In genomic region chr1:15584489-15585363, GRCh38 we compare ENCODE assay signal across 8 cellular contexts. TPM values are rescaled to one million over a fixed set of nuclear protein-coding genes. Genes with fewer than 3 reads are reported as not detected.
A peak's percentile ranks its signal among the peaks of the same experiment; 100 is the strongest.
DNase-seq lines count a peak whose midpoint lies in the region; ATAC-seq, FAIRE-seq and TF ChIP-seq lines count a peak whose summit lies in the region.

TSS of gene AGMAT (minus strand) at chr1:15585051. CDS start at chr1:15584967, 84 bp downstream.

- H3K4me1 ChIP-seq in K562 (replicated peaks in 1 of 2; ENCODE audit: control insufficient read depth in 2 of 2, insufficient read depth in 2 of 2, low read length in 2 of 2), result peaks cover 0 to 8% of the 10 kb centered on the region in 2 experiments; a peak in 1 of 5 replicates

- H3K9me3 ChIP-seq in K562 (replicated peaks; ENCODE audit: control insufficient read depth, insufficient read depth, low read depth, low read length), result 0 out of 2 replicates have a peak, but pooled peaks cover 4% of the 10 kb centered on the region

- no peak for FAIRE-seq in K562 (lab: Jason Lieb, UNC)

- H3K27ac ChIP-seq in K562 (ENCODE audit: extremely low read depth, low read depth, low read length), result no peak within 1 kb of the TSS

- H3K9me3 Mint-ChIP-seq in T-helper 2 cell treated with Interferon-gamma antibody and Interleukin-4, amounts not matched to agents 5 μg/mL and 100 μg/mL, for 36 hours, result no peaks in the 10 kb centered on the region

- WGBS in K562 (ENCODE audit: insufficient coverage, low coverage, missing lambda C conversion rate), result 59% methylated on average over 35 of the region's 68 CpGs

- POLR2A ChIA-PET in K562 (lab: Yijun Ruan, JAX), result interaction anchor here (1.3 kb wide), 1 partner anchor 14 kb away, joined by 3 read pairs; no protein-coding TSS in a partner anchor

- no peaks in the 10 kb centered on the region for H3K27me3 Mint-ChIP-seq in T-helper 2 cell treated with Interferon-gamma antibody and Interleukin-4, amounts not matched to agents 5 μg/mL and 100 μg/mL, for 36 hours (ENCODE audit: low read depth)

- TF ChIP-seq RAD21 in K562 (CRISPR knock-in tag; conservative IDR thresholded peaks at IDR 0.05 in 1 of 2, IDR thresholded peaks at IDR 0.05 in 1 of 2), result no peak

- H3K4me3 ChIP-seq in K562, result no peak within 1 kb of the TSS
- peak within 1 kb of the TSS; percentile 45 for H3K4me3 ChIP-seq in kidney epithelial cell (ENCODE audit: low read depth, low read length)

- no peak within 1 kb of the TSS for H3K4me2 ChIP-seq in K562 (ENCODE audit: insufficient read depth, low read length)

- no peaks in the 10 kb centered on the region for H3K9me1 ChIP-seq in K562 (ENCODE audit: control insufficient read depth, insufficient read depth, low read length)

- H2AFZ ChIP-seq in K562 (ENCODE audit: low read depth, low read length), result no peak within 1 kb of the TSS

- no TSS peak for BruUV-seq in K562 (replicated peaks; lab: Mats Ljungman, UMichigan)

- ATAC-seq in HG03159 (IDR thresholded peaks at IDR 0.05; ENCODE audit: unreplicated experiment) (peak; percentile 58), K562 (no peak)

- CTCF ChIA-PET in K562 (lab: Yijun Ruan, JAX; ENCODE audit: low intra/inter-chr PET ratio), result no interaction called here

- peak within 1 kb of the TSS; percentile 87 for H3K4me3 Mint-ChIP-seq in T-helper 2 cell treated with Interferon-gamma antibody and Interleukin-4, amounts not matched to agents 5 μg/mL and 100 μg/mL, for 36 hours

- H3K9ac ChIP-seq in K562 (ENCODE audit: insufficient read depth in 1 of 2, low read depth in 2 of 2, low read length in 2 of 2), result no peak within 1 kb of the TSS

- in situ Hi-C loops in GM13977 (cut with MboI; ENCODE audit: low pct_unique_long_range_greater_than_20kb, low sequenced_read_pairs, unreplicated experiment), result no loop called here
- in situ Hi-C loops in K562 (cut with MboI), result no loop called here

- no peaks in the 10 kb centered on the region for H3K79me2 ChIP-seq in K562 (ENCODE audit: control insufficient read depth, insufficient read depth, low read length)

- TF ChIP-seq CTCF in GM13977 (IDR thresholded peaks at IDR 0.05; ENCODE audit: extremely low read depth, insufficient read depth, missing control alignments), result peak; percentile 32
- no peak for TF ChIP-seq CTCF in K562 (IDR thresholded peaks at IDR 0.05 in 2 of 3, conservative IDR thresholded peaks at IDR 0.05 in 1 of 3; ENCODE audit: insufficient read depth in 2 of 3, low read depth in 1 of 3, low read length in 3 of 3)
- peak; percentile 56 for TF ChIP-seq CTCF in kidney epithelial cell (IDR thresholded peaks at IDR 0.05; ENCODE audit: insufficient read depth, low read length, poor library complexity, severe bottlenecking)

- no peaks in the 10 kb centered on the region for H4K20me1 ChIP-seq in K562 (replicated peaks; ENCODE audit: control insufficient read depth, insufficient read depth, low read length)

- H3K27me3 ChIP-seq in K562 (ENCODE audit: control insufficient read depth in 2 of 2, insufficient read depth in 2 of 2, low read length in 2 of 2) (no peaks in the 10 kb centered on the region), kidney epithelial cell (ENCODE audit: control insufficient read depth, insufficient read depth, low read length) (no peaks in the 10 kb centered on the region)

- H3K36me3 Mint-ChIP-seq in T-helper 2 cell treated with Interferon-gamma antibody and Interleukin-4, amounts not matched to agents 5 μg/mL and 100 μg/mL, for 36 hours (ENCODE audit: low read depth), result peaks cover 35% of the 10 kb centered on the region

- H3K36me3 ChIP-seq in K562 (ENCODE audit: control insufficient read depth, insufficient read depth, low read length) (no peaks in the 10 kb centered on the region), kidney epithelial cell (ENCODE audit: control insufficient read depth, insufficient read depth, low read length) (no peaks in the 10 kb centered on the region)

- DNase-seq in GM13977 (ENCODE audit: low spot score), result peak; percentile 87
- peak; percentile 67 for DNase-seq in T-helper 2 cell treated with Interferon-gamma antibody and Interleukin-4, amounts not matched to agents 5 μg/mL and 100 μg/mL, for 36 hours (ENCODE audit: low spot score)
- DNase-seq in K562 (ENCODE audit: extremely low read depth in 1 of 4, low spot score in 3 of 4), result no peak
- DNase-seq in kidney epithelial cell (ENCODE audit: low read depth), result no peak
- DNase-seq in stimulated activated CD4-positive, alpha-beta T cell treated with anti-CD3 and anti-CD28 coated beads, Interleukin-4, amount 100 ng/mL, for 48 hours (ENCODE audit: low read depth in 2 of 2), result peak; percentile 50 to 54
- no peak for DNase-seq in NCI-H82 treated with DMSO at 0.1 percent for 48 hours (lab: John Stamatoyannopoulos, UW; ENCODE audit: unreplicated experiment)
- DNase-seq in NCI-H2029 treated with DMSO at 0.1 percent for 48 hours (lab: John Stamatoyannopoulos, UW), result no peak

- intact Hi-C loops in K562 (cut with micrococcal nuclease), result no loop called here

- peaks cover 13% of the 10 kb centered on the region for H3K4me1 Mint-ChIP-seq in T-helper 2 cell treated with Interferon-gamma antibody and Interleukin-4, amounts not matched to agents 5 μg/mL and 100 μg/mL, for 36 hours (ENCODE audit: low read depth)

- TF ChIP-seq POLR2A in K562 (conservative IDR thresholded peaks at IDR 0.05), result no peak

- H3K27ac Mint-ChIP-seq in T-helper 2 cell treated with Interferon-gamma antibody and Interleukin-4, amounts not matched to agents 5 μg/mL and 100 μg/mL, for 36 hours, result peak within 1 kb of the TSS; percentile 90

- TF ChIP-seq EP300 in K562 (IDR thresholded peaks at IDR 0.05; ENCODE audit: low read length), result no peak

TF ChIP-seq in K562, 482 proteins besides CTCF, POLR2A, EP300 and RAD21:
- TF ChIP-seq MCM3 (IDR thresholded peaks at IDR 0.05), result no peak
- TF ChIP-seq, protein P1, sequence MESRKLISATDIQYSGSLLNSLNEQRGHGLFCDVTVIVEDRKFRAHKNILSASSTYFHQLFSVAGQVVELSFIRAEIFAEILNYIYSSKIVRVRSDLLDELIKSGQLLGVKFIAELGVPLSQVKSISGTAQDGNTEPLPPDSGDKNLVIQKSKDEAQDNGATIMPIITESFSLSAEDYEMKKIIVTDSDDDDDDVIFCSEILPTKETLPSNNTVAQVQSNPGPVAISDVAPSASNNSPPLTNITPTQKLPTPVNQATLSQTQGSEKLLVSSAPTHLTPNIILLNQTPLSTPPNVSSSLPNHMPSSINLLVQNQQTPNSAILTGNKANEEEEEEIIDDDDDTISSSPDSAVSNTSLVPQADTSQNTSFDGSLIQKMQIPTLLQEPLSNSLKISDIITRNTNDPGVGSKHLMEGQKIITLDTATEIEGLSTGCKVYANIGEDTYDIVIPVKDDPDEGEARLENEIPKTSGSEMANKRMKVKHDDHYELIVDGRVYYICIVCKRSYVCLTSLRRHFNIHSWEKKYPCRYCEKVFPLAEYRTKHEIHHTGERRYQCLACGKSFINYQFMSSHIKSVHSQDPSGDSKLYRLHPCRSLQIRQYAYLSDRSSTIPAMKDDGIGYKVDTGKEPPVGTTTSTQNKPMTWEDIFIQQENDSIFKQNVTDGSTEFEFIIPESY (CRISPR knock-in tag; IDR thresholded peaks at IDR 0.05), result peak; percentile 56; the same call in 1 of the 2 replicates
- TF ChIP-seq ZNF143 (CRISPR knock-in tag; IDR thresholded peaks at IDR 0.05), result no peak
- TF ChIP-seq ZZZ3 (IDR thresholded peaks at IDR 0.05), result no peak

RNA-seq across cellular contexts. Expression of gene AGMAT, which starts in this region (rescaled TPM):
- not detected in 2 replicates for total RNA-seq in K562 (2011; cell fraction: chromatin; rRNA removed; ENCODE audit: low replicate concordance)
- not detected in 2 replicates for total RNA-seq in K562 (2011; cell fraction: nucleolus; rRNA removed)
- not detected in 2 replicates for total RNA-seq in K562 (2011; cell fraction: nucleoplasm; rRNA removed)
- total RNA-seq in K562 (2014; rRNA removed), result not detected in 2 replicates
- not detected in 2 replicates for total RNA-seq in K562 (2014; rRNA removed; fragmentation: Illumina TruSeq; extraction: Trizol)
- total RNA-seq in K562 (2015; rRNA removed; fragmentation: Illumina TruSeq; extraction: Trizol), result not detected in 2 replicates
- 0.07 TPM in 1 of 2 replicates, not detected in the other for total RNA-seq in K562 (2021)
- polyA plus RNA-seq in K562 (2011; rRNA removed), result not detected in 2 replicates
- polyA plus RNA-seq in K562 (2011; cell fraction: cytosol; rRNA removed), result not detected in 2 replicates
- not detected in 2 replicates for polyA plus RNA-seq in K562 (2011; cell fraction: nucleus; rRNA removed)
- 0.04 TPM in 1 of 2 replicates, not detected in the other for polyA plus RNA-seq in K562 (2012)
- not detected in 2 replicates for polyA plus RNA-seq in K562 (2014; fragmentation: Illumina TruSeq; extraction: Trizol)
- polyA plus RNA-seq in K562 (2014; fragmentation: Nextera tagmentation; extraction: Ambion mirVana), result not detected
- polyA plus RNA-seq in K562 (2014; rRNA removed), result not detected in 2 replicates
- polyA minus RNA-seq in K562 (2011; rRNA and poly(A)+ RNA removed), result not detected in 2 replicates
- polyA minus RNA-seq in K562 (2011; cell fraction: cytosol; rRNA and poly(A)+ RNA removed), result 0.29 and 0.64 TPM in 2 replicates
- polyA minus RNA-seq in K562 (2011; cell fraction: nucleus; rRNA and poly(A)+ RNA removed), result not detected in 2 replicates
- total RNA-seq in kidney epithelial cell, result 0.75 and 0.96 TPM in 2 replicates

Comparison
In these comparisons a context has a peak if more than half of its experiments do, and no peak if none do; other contexts are left out.
1. DNase-seq: peak in GM13977 (single experiment), T-helper 2 cell treated with Interferon-gamma antibody and Interleukin-4, amounts not matched to agents 5 μg/mL and 100 μg/mL, for 36 hours (single experiment) and stimulated activated CD4-positive, alpha-beta T cell treated with anti-CD3 and anti-CD28 coated beads, Interleukin-4, amount 100 ng/mL, for 48 hours (2 of 2); none in K562 (0 of 4), kidney epithelial cell (single experiment), NCI-H82 treated with DMSO at 0.1 percent for 48 hours (single experiment) and NCI-H2029 treated with DMSO at 0.1 percent for 48 hours (single experiment).
2. CTCF ChIP-seq: peak in GM13977 (single experiment) and kidney epithelial cell (single experiment); none in K562 (0 of 3).